17 cellular contexts compared by ENCODE assay signal in genomic region chr4:3486556-3487270, GRCh38. TPM values are rescaled to one million over a fixed set of nuclear protein-coding genes. Genes with fewer than 3 reads are reported as not detected.
A peak's percentile ranks its signal among the peaks of the same experiment; 100 is the strongest.
DNase-seq lines count a peak whose midpoint lies in the region; ATAC-seq and TF ChIP-seq lines count a peak whose summit lies in the region.
"Had no signal": no experiment of that assay in that cellular context is flagged by ENCODE, and none has a peak within 500 bp of the region (broad histone marks: within the 10 kb centered on the region; RNA-seq: fewer than 3 reads in every experiment).

No MANE protein-coding gene starts in this region.

- in situ Hi-C loops in Caki2 (cut with HindIII; ENCODE audit: low pct_unique_long_range_greater_than_20kb, low sequenced_read_pairs): no loop called here
- in situ Hi-C loops in Panc1 (cut with HindIII; ENCODE audit: low pct_unique_long_range_greater_than_20kb, low sequenced_read_pairs): no loop called here

- no peak overlapping the region for H2BK120ac ChIP-seq in mesendoderm (ENCODE audit: low read depth, low read length)

- no peak overlapping the region for H3K18ac ChIP-seq in mesendoderm (ENCODE audit: low read length)

- H3K4me2 ChIP-seq in BLaER1 (peak overlapping the region; percentile 99), mesendoderm (ENCODE audit: low read length) (no peak overlapping the region)

- no peaks in the 10 kb centered on the region for H3K79me2 ChIP-seq in mesendoderm (ENCODE audit: control insufficient read depth, insufficient read depth, low read length)

- no peak overlapping the region for H3K23ac ChIP-seq in mesendoderm (ENCODE audit: low read length)

- no peak overlapping the region for H3K56ac ChIP-seq in mesendoderm (ENCODE audit: low read length)

- TF ChIP-seq CTCF in Panc1 (IDR thresholded peaks at IDR 0.05): no peak

- H2BK15ac ChIP-seq in mesendoderm (replicated peaks; ENCODE audit: low read depth): no peak overlapping the region

- H3K9me3 ChIP-seq in BLaER1 (no peaks in the 10 kb centered on the region), Panc1 (ENCODE audit: control insufficient read depth, insufficient read depth, low read depth, low read length) (no peaks in the 10 kb centered on the region)
- H3K9me3 ChIP-seq: colonic mucosa, lower lobe of right lung had no signal

- H3K36me3 ChIP-seq in BLaER1 (no peaks in the 10 kb centered on the region), Panc1 (ENCODE audit: control insufficient read depth, insufficient read depth, low read length) (no peaks in the 10 kb centered on the region), mesendoderm (ENCODE audit: control insufficient read depth, insufficient read depth, low read length) (no peaks in the 10 kb centered on the region)
- H3K36me3 ChIP-seq: colonic mucosa, lower lobe of right lung had no signal

- intact Hi-C loops in Panc1 (cut with micrococcal nuclease; ENCODE audit: unreplicated experiment): no loop called here

- H4K20me1 ChIP-seq in BLaER1: peaks cover 59% of the 10 kb centered on the region

- H3K4ac ChIP-seq in mesendoderm (ENCODE audit: low read depth, low read length): no peak overlapping the region

- POLR2A ChIA-PET in Panc1 (lab: Charles Lee): no interaction called here

- no peak overlapping the region for H4K8ac ChIP-seq in mesendoderm (ENCODE audit: low read depth, low read length)

- H3K27ac ChIP-seq in BLaER1 (no peak overlapping the region), Panc1 (ENCODE audit: low read length) (no peak overlapping the region), mesendoderm (ENCODE audit: low read depth, low read length) (no peak overlapping the region)
- H3K27ac ChIP-seq: colonic mucosa, lower lobe of right lung, skin epidermis had no signal

- H3K27me3 ChIP-seq in BLaER1: peaks cover 57% of the 10 kb centered on the region
- H3K27me3 ChIP-seq in Panc1 (ENCODE audit: control insufficient read depth, insufficient read depth, low read length): no peaks in the 10 kb centered on the region
- H3K27me3 ChIP-seq in mesendoderm (ENCODE audit: insufficient read depth, low read length, poor library complexity): no peaks in the 10 kb centered on the region

- WGBS in mesendoderm (ENCODE audit: extremely low coverage, insufficient coverage, low lambda C conversion rate): no CpG with 5 or more reads among the region's 15 CpGs

- H3K4me1 ChIP-seq in BLaER1 (peaks cover 76% of the 10 kb centered on the region), Panc1 (ENCODE audit: control insufficient read depth, insufficient read depth, low read length) (peaks cover 14% of the 10 kb centered on the region), mesendoderm (ENCODE audit: control insufficient read depth, low read depth, low read length) (peaks cover 3% of the 10 kb centered on the region)

- no peak overlapping the region for H3K4me3 ChIP-seq in BLaER1
- no peak overlapping the region for H3K4me3 ChIP-seq in Panc1 (ENCODE audit: low read depth in 2 of 2, low read length in 2 of 2)
- no peak overlapping the region for H3K4me3 ChIP-seq in mesendoderm (ENCODE audit: low read length)
- H3K4me3 ChIP-seq: colonic mucosa, lower lobe of right lung, skin epidermis had no signal

- DNase-seq in Caki2 (ENCODE audit: low read depth) (peak; percentile 12), Panc1 (ENCODE audit: low read depth, low spot score) (no peak), mesendoderm (peak; percentile 31), NCI-H446 treated with DMSO at 0.1 percent for 48 hours (lab: John Stamatoyannopoulos, UW) (no peak), DMS114 treated with DMSO at 0.1 percent for 48 hours (lab: John Stamatoyannopoulos, UW; ENCODE audit: unreplicated experiment) (no peak)
- DNase-seq: activated CD4-positive, alpha-beta T cell treated with anti-CD3 and anti-CD28 coated beads, Interleukin-2, amount 50 U/mL, for 1 hour; colonic mucosa; lower lobe of right lung; NCI-H1092 treated with DMSO at 0.1 percent for 48 hours; T-helper 9 cell had no signal

- H2BK5ac ChIP-seq in mesendoderm (ENCODE audit: low read length): no peak overlapping the region

- H3K79me1 ChIP-seq in mesendoderm (ENCODE audit: low read length): no peaks in the 10 kb centered on the region

- ATAC-seq in Panc1 (peak; percentile 33), HG03045 (IDR thresholded peaks at IDR 0.05; ENCODE audit: unreplicated experiment) (no peak), HG03095 (IDR thresholded peaks at IDR 0.05; ENCODE audit: unreplicated experiment) (no peak)
- ATAC-seq: esophagus mucosa, lower lobe of right lung had no signal

- no TSS peak for BruUV-seq in Panc1 (replicated peaks; lab: Mats Ljungman, UMichigan)

- H2AK5ac ChIP-seq in mesendoderm (ENCODE audit: low read length): no peak overlapping the region

- CTCF ChIA-PET in Panc1 (lab: Charles Lee): no interaction called here

- no peak overlapping the region for H4K5ac ChIP-seq in mesendoderm (ENCODE audit: low read length)

- H3K9ac ChIP-seq in BLaER1 (no peak overlapping the region), mesendoderm (ENCODE audit: low read length) (no peak overlapping the region)

RNA-seq across cellular contexts. Expression of gene DOK7, which starts 23.6 kb away (rescaled TPM):
- total RNA-seq in Caki2 (2014; rRNA removed; shearing (Covaris generic); ENCODE audit: low replicate concordance): 19.8 and 20.7 TPM in 2 replicates
- total RNA-seq in Panc1 (2021; ENCODE audit: unreplicated experiment): 2.4 TPM
- polyA plus RNA-seq in Panc1 (2012; ENCODE audit: insufficient read length): 1.9 TPM
- 0.21 TPM for polyA plus RNA-seq in mesendoderm (2013, experiment 1 of 2)
- 0.14 TPM for polyA plus RNA-seq in mesendoderm (2013, experiment 2 of 2)
- total RNA-seq: omental fat pad had no signal

RNA-seq across cellular contexts. Expression of gene HGFAC, which starts 44.9 kb away (rescaled TPM):
- not detected in 2 replicates for total RNA-seq in Caki2 (2014; rRNA removed; shearing (Covaris generic); ENCODE audit: low replicate concordance)
- total RNA-seq in Panc1 (2021; ENCODE audit: unreplicated experiment): 0.59 TPM
- 0.55 TPM for polyA plus RNA-seq in Panc1 (2012; ENCODE audit: insufficient read length)
- 0.10 TPM for polyA plus RNA-seq in mesendoderm (2013, experiment 1 of 2)
- 0.06 TPM for polyA plus RNA-seq in mesendoderm (2013, experiment 2 of 2)
- total RNA-seq: esophagus mucosa, HT-29, omental fat pad had no signal

RNA-seq across cellular contexts. Expression of gene LRPAP1, which starts 45.5 kb away (rescaled TPM):
- total RNA-seq in Caki2 (2014; rRNA removed; shearing (Covaris generic); ENCODE audit: low replicate concordance): 183 and 215 TPM in 2 replicates
- total RNA-seq in Panc1 (2021; ENCODE audit: unreplicated experiment): 110 TPM
- polyA plus RNA-seq in Panc1 (2012; ENCODE audit: insufficient read length): 148 TPM
- 46.7 TPM for polyA plus RNA-seq in mesendoderm (2013, experiment 1 of 2)
- 50.6 TPM for polyA plus RNA-seq in mesendoderm (2013, experiment 2 of 2)

Comparison
In these comparisons a context has a peak if more than half of its experiments do, and no peak if none do; other contexts are left out.
1. DNase-seq: peak in Caki2 (single experiment) and mesendoderm (single experiment); none in Panc1 (single experiment), NCI-H446 treated with DMSO at 0.1 percent for 48 hours (single experiment) and DMS114 treated with DMSO at 0.1 percent for 48 hours (single experiment).